Comparison of ENCODE assay signal across 15 cellular contexts in the genomic region with DNA sequence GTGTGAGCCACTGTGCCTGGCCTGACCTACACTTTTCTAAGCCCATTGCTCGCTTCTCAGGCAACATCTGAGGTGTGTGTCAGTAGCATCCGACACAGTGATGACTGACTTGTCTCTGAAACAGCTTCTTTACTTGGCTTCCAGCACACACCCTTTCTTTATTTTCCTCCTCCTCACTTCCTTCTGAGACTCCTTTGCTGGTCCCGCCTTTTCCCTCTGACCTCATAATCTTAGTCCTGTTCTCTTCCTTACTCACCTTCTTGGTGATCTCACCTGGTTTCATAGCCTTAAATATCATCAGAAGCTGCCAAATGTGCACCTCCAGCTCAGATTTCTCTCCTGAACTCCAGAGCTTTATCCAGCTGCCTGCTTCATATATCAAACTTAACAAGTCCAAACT.
DNase-seq lines count a peak whose midpoint lies in the region; ATAC-seq, FAIRE-seq and TF ChIP-seq lines count a peak whose summit lies in the region.
"Had no signal": no experiment of that assay in that cellular context is flagged by ENCODE, and none has a peak within 500 bp of the region (broad histone marks: within the 10 kb centered on the region; RNA-seq: fewer than 3 reads in every experiment).

No MANE protein-coding gene starts in this region.

- peak; percentile 94 for FAIRE-seq in keratinocyte (lab: Jason Lieb, UNC)

- TF ChIP-seq POLR2A in suprapubic skin (IDR thresholded peaks at IDR 0.05) (no peak), right lobe of liver (IDR thresholded peaks at IDR 0.05) (no peak)

- H3K4me1 Mint-ChIP-seq in activated naive CD4-positive, alpha-beta T cell treated with anti-CD3 and anti-CD28 coated beads, Interleukin-2, amount 10 ng/mL, durations not matched to agents 7 days and 5 days = peaks cover 52% of the 10 kb centered on the region
- H3K4me1 Mint-ChIP-seq in activated CD4-positive, alpha-beta memory T cell treated with anti-CD3 and anti-CD28 coated beads for 36 hours (ENCODE audit: low read depth) = peaks cover 74% of the 10 kb centered on the region

- H3K36me3 ChIP-seq in keratinocyte (ENCODE audit: control insufficient read depth in 2 of 2, extremely low read depth in 1 of 2, insufficient read depth in 2 of 2, low read length in 2 of 2) (no peaks in the 10 kb centered on the region), suprapubic skin (no peaks in the 10 kb centered on the region), right lobe of liver (no peaks in the 10 kb centered on the region)

- POLR2A ChIA-PET in activated CD4-positive, alpha-beta memory T cell treated with anti-CD3 and anti-CD28 coated beads for 36 hours (lab: Charles Lee) = interaction anchor here (1.2 to 3.1 kb wide), 2 partner anchors 75 to 116 kb away, joined by 3 to 26 read pairs; no protein-coding TSS in a partner anchor

- WGBS in suprapubic skin = 47% methylated on average over 3 of the region's 3 CpGs
- 85% methylated on average over 3 of the region's 3 CpGs for WGBS in right lobe of liver (ENCODE audit: insufficient coverage, low coverage, low lambda C conversion rate, missing lambda C conversion rate)

- H3K9me3 Mint-ChIP-seq in activated naive CD4-positive, alpha-beta T cell treated with anti-CD3 and anti-CD28 coated beads, Interleukin-2, amount 50 U/mL, for 72 hours = peaks cover 0 to 12% of the 10 kb centered on the region in 2 donors
- no peaks in the 10 kb centered on the region for H3K9me3 Mint-ChIP-seq in activated naive CD4-positive, alpha-beta T cell treated with anti-CD3 and anti-CD28 coated beads, Interleukin-2, amount 10 ng/mL, durations not matched to agents 7 days and 5 days
- no peaks in the 10 kb centered on the region for H3K9me3 Mint-ChIP-seq in activated CD4-positive, alpha-beta memory T cell treated with anti-CD3 and anti-CD28 coated beads for 36 hours
- H3K9me3 Mint-ChIP-seq: brain had no signal

- intact Hi-C loops in activated CD4-positive, alpha-beta memory T cell treated with anti-CD3 and anti-CD28 coated beads for 36 hours (cut with micrococcal nuclease) = loop anchor here (5.0 kb wide), 1 partner anchor 776 kb away; a partner anchor contains a TSS
- intact Hi-C loops in right lobe of liver (cut with DNase I) = no loop called here

- H3K36me3 Mint-ChIP-seq in activated naive CD4-positive, alpha-beta T cell treated with anti-CD3 and anti-CD28 coated beads, Interleukin-2, amount 50 U/mL, for 72 hours = peaks cover 7 to 11% of the 10 kb centered on the region in 2 donors
- peaks cover 6% of the 10 kb centered on the region for H3K36me3 Mint-ChIP-seq in activated naive CD4-positive, alpha-beta T cell treated with anti-CD3 and anti-CD28 coated beads, Interleukin-2, amount 10 ng/mL, durations not matched to agents 7 days and 5 days
- H3K36me3 Mint-ChIP-seq in activated CD4-positive, alpha-beta memory T cell treated with anti-CD3 and anti-CD28 coated beads for 36 hours = no peaks in the 10 kb centered on the region
- H3K36me3 Mint-ChIP-seq: brain had no signal

- peaks cover 47% of the 10 kb centered on the region for H3K4me1 ChIP-seq in keratinocyte (ENCODE audit: control insufficient read depth, extremely low read depth, insufficient read depth, low read length)
- peaks cover 29% of the 10 kb centered on the region for H3K4me1 ChIP-seq in suprapubic skin
- peaks cover 0 to 6% (median 0%) of the 10 kb centered on the region in 4 donors for H3K4me1 ChIP-seq in right lobe of liver

- TF ChIP-seq EP300 in suprapubic skin (IDR thresholded peaks at IDR 0.05) = no peak

- H3K4me3 ChIP-seq in keratinocyte (ENCODE audit: control insufficient read depth in 2 of 3, extremely low read depth in 1 of 3, insufficient read depth in 2 of 3, low read depth in 1 of 3, low read length in 3 of 3) = no peak overlapping the region
- no peak overlapping the region for H3K4me3 ChIP-seq in suprapubic skin
- no peak overlapping the region for H3K4me3 ChIP-seq in right lobe of liver
- H3K4me3 ChIP-seq: dorsolateral prefrontal cortex, psoas muscle had no signal

- H4K20me1 ChIP-seq in keratinocyte (ENCODE audit: control insufficient read depth, extremely low read depth, insufficient read depth, low read length) = no peaks in the 10 kb centered on the region

- H3K4me2 ChIP-seq in keratinocyte (ENCODE audit: control insufficient read depth, extremely low read depth, insufficient read depth, low read depth, low read length) = peak overlapping the region; percentile 67

- peak overlapping the region; percentile 78 for H3K27ac ChIP-seq in keratinocyte (ENCODE audit: control insufficient read depth, insufficient read depth, low read length)
- H3K27ac ChIP-seq in suprapubic skin = peak overlapping the region; percentile 71
- H3K27ac ChIP-seq in right lobe of liver = no peak overlapping the region
- H3K27ac ChIP-seq: psoas muscle had no signal

- H3K27me3 ChIP-seq in keratinocyte (ENCODE audit: control insufficient read depth, extremely low read depth, insufficient read depth, low read length) (no peaks in the 10 kb centered on the region), suprapubic skin (no peaks in the 10 kb centered on the region), right lobe of liver (no peaks in the 10 kb centered on the region)
- H3K27me3 ChIP-seq: dorsolateral prefrontal cortex had no signal

- peak overlapping the region; percentile 86 for H2AFZ ChIP-seq in keratinocyte (ENCODE audit: control insufficient read depth, low read length)

- dilution Hi-C loops in keratinocyte (cut with MboI; ENCODE audit: extremely low pct_ligation_motif_present, low sequenced_read_pairs) = no loop called here

- H3K27ac Mint-ChIP-seq in activated naive CD4-positive, alpha-beta T cell treated with anti-CD3 and anti-CD28 coated beads, Interleukin-2, amount 50 U/mL, for 72 hours = peak overlapping the region; percentile 4 to 98
- H3K27ac Mint-ChIP-seq in activated naive CD4-positive, alpha-beta T cell treated with anti-CD3 and anti-CD28 coated beads, Interleukin-2, amount 10 ng/mL, durations not matched to agents 7 days and 5 days = no peak overlapping the region
- peak overlapping the region; percentile 77 for H3K27ac Mint-ChIP-seq in activated CD4-positive, alpha-beta memory T cell treated with anti-CD3 and anti-CD28 coated beads for 36 hours

- H3K9me3 ChIP-seq in keratinocyte (ENCODE audit: control insufficient read depth, low read depth, low read length) (no peaks in the 10 kb centered on the region), suprapubic skin (no peaks in the 10 kb centered on the region), right lobe of liver (no peaks in the 10 kb centered on the region)
- H3K9me3 ChIP-seq: psoas muscle had no signal

- TF ChIP-seq CTCF in keratinocyte (optimal IDR thresholded peaks at IDR 0.05 in 1 of 3, IDR thresholded peaks at IDR 0.05 in 1 of 3, conservative IDR thresholded peaks at IDR 0.05 in 1 of 3; ENCODE audit: extremely low read depth in 1 of 3, insufficient read depth in 2 of 3, low read length in 3 of 3) (no peak), suprapubic skin (IDR thresholded peaks at IDR 0.05) (no peak), right lobe of liver (IDR thresholded peaks at IDR 0.05) (no peak)

- H3K27me3 Mint-ChIP-seq in activated naive CD4-positive, alpha-beta T cell treated with anti-CD3 and anti-CD28 coated beads, Interleukin-2, amount 10 ng/mL, durations not matched to agents 7 days and 5 days = peaks cover 4% of the 10 kb centered on the region
- H3K27me3 Mint-ChIP-seq in activated CD4-positive, alpha-beta memory T cell treated with anti-CD3 and anti-CD28 coated beads for 36 hours = no peaks in the 10 kb centered on the region

- CTCF ChIA-PET in activated naive CD4-positive, alpha-beta T cell treated with anti-CD3 and anti-CD28 coated beads, Interleukin-2, amount 10 ng/mL, durations not matched to agents 7 days and 5 days (lab: Charles Lee) = no interaction called here
- CTCF ChIA-PET in activated CD4-positive, alpha-beta memory T cell treated with anti-CD3 and anti-CD28 coated beads for 36 hours (lab: Charles Lee) = no interaction called here

- no peaks in the 10 kb centered on the region for H3K79me2 ChIP-seq in keratinocyte (ENCODE audit: control insufficient read depth, insufficient read depth, low read length)

- no peak for ATAC-seq in activated naive CD4-positive, alpha-beta T cell treated with anti-CD3 and anti-CD28 coated beads, Interleukin-2, amount 50 U/mL, for 72 hours
- no peak for ATAC-seq in HG03565 (IDR thresholded peaks at IDR 0.05; ENCODE audit: unreplicated experiment)
- no peak for ATAC-seq in right lobe of liver
- ATAC-seq: activated CD4-positive, CD25-positive, alpha-beta regulatory T cell treated with anti-CD3 and anti-CD28 coated beads, Interleukin-2, amount 50 U/mL, for 24 hours; psoas muscle had no signal

- no peaks in the 10 kb centered on the region for H3K9me1 ChIP-seq in keratinocyte (ENCODE audit: control insufficient read depth, extremely low read depth, insufficient read depth, low read length)

- DNase-seq in activated naive CD4-positive, alpha-beta T cell treated with anti-CD3 and anti-CD28 coated beads, Interleukin-2, amount 50 U/mL, for 72 hours (ENCODE audit: low spot score in 2 of 2) = no peak
- no peak for DNase-seq in activated naive CD4-positive, alpha-beta T cell treated with anti-CD3 and anti-CD28 coated beads, Interleukin-2, amount 10 ng/mL, durations not matched to agents 7 days and 5 days
- peak; percentile 36 for DNase-seq in activated CD4-positive, alpha-beta memory T cell treated with anti-CD3 and anti-CD28 coated beads for 36 hours
- DNase-seq in keratinocyte (ENCODE audit: low read depth, low spot score) (peak; percentile 87), suprapubic skin (ENCODE audit: low spot score in 2 of 2) (no peak), right lobe of liver (no peak)
- DNase-seq in activated effector memory CD4-positive, alpha-beta T cell treated with Interleukin-2 at 50 U/mL for 16 hours = no peak
- DNase-seq: dorsolateral prefrontal cortex, kidney glomerular epithelial cell, NCI-H1048, psoas muscle, Right ventricle myocardium superior had no signal

- H3K9ac ChIP-seq in keratinocyte (ENCODE audit: control insufficient read depth, extremely low read depth, insufficient read depth, low read length) = peak overlapping the region; percentile 70

- no peak overlapping the region for H3K4me3 Mint-ChIP-seq in activated naive CD4-positive, alpha-beta T cell treated with anti-CD3 and anti-CD28 coated beads, Interleukin-2, amount 10 ng/mL, durations not matched to agents 7 days and 5 days
- H3K4me3 Mint-ChIP-seq in activated CD4-positive, alpha-beta memory T cell treated with anti-CD3 and anti-CD28 coated beads for 36 hours = no peak overlapping the region
- H3K4me3 Mint-ChIP-seq: brain had no signal

Comparison
In these comparisons a context has a peak if more than half of its experiments do, and no peak if none do; other contexts are left out.
1. DNase-seq: peak in activated CD4-positive, alpha-beta memory T cell treated with anti-CD3 and anti-CD28 coated beads for 36 hours (single experiment) and keratinocyte (single experiment); none in activated naive CD4-positive, alpha-beta T cell treated with anti-CD3 and anti-CD28 coated beads, Interleukin-2, amount 50 U/mL, for 72 hours (0 of 2), activated naive CD4-positive, alpha-beta T cell treated with anti-CD3 and anti-CD28 coated beads, Interleukin-2, amount 10 ng/mL, durations not matched to agents 7 days and 5 days (single experiment), suprapubic skin (0 of 2), activated effector memory CD4-positive, alpha-beta T cell treated with Interleukin-2 at 50 U/mL for 16 hours (single experiment) and right lobe of liver (0 of 3).
2. H3K27ac ChIP-seq: peak in keratinocyte (single experiment) and suprapubic skin (single experiment); none in right lobe of liver (0 of 3).